ENCODE assay signal across 18 cellular contexts in genomic region chr9:83655433-83655832, GRCh38. TPM values are rescaled to one million over a fixed set of nuclear protein-coding genes. Genes with fewer than 3 reads are reported as not detected.
DNase-seq lines count a peak whose midpoint lies in the region; ATAC-seq, FAIRE-seq and TF ChIP-seq lines count a peak whose summit lies in the region.
"Had no signal": no experiment of that assay in that cellular context is flagged by ENCODE, and none has a peak within 500 bp of the region (broad histone marks: within the 10 kb centered on the region; RNA-seq: fewer than 3 reads in every experiment).

No MANE protein-coding gene starts in this region.

- peaks cover 3% of the 10 kb centered on the region; the same call in 1 of the 2 replicates for H3K79me2 ChIP-seq in GM12878 (ENCODE audit: control insufficient read depth, insufficient read depth, low read length)

- H3K4me1 ChIP-seq in GM12878 (ENCODE audit: control insufficient read depth, insufficient read depth, low read length), result peaks cover 30% of the 10 kb centered on the region
- H3K4me1 ChIP-seq: Caco-2 had no signal

- no peak for TF ChIP-seq EP300 in GM12878 (IDR thresholded peaks at IDR 0.05; ENCODE audit: borderline replicate concordance in 1 of 2, control insufficient read depth in 1 of 2, low read depth in 2 of 2, low read length in 2 of 2)

- POLR2A ChIA-PET in GM12878 (lab: Charles Lee), result no interaction called here

- H3K4me2 ChIP-seq in GM12878 (ENCODE audit: control insufficient read depth, insufficient read depth), result peak overlapping the region; percentile 59; the same call in 1 of the 2 replicates

- TF ChIP-seq CTCF in GM12878 (IDR thresholded peaks at IDR 0.05 in 2 of 3, conservative IDR thresholded peaks at IDR 0.05 in 1 of 3; ENCODE audit: control insufficient read depth in 2 of 3, extremely low read depth in 1 of 3, insufficient read depth in 1 of 3, low read depth in 3 of 3, low read length in 3 of 3) (no peak), Calu3 (IDR thresholded peaks at IDR 0.05; ENCODE audit: unreplicated experiment) (no peak)

- H3K9ac ChIP-seq in GM12878 (ENCODE audit: control insufficient read depth, insufficient read depth, low read length), result no peak overlapping the region

- no peaks in the 10 kb centered on the region for H4K20me1 ChIP-seq in GM12878 (ENCODE audit: control insufficient read depth, insufficient read depth)

- FAIRE-seq in GM12878 (lab: Jason Lieb, UNC), result no peak

- no peak for TF ChIP-seq RAD21 in GM12878 (IDR thresholded peaks at IDR 0.05; ENCODE audit: insufficient read depth, low read depth, low read length)

- no peak overlapping the region for H3K4me3 Mint-ChIP-seq in Calu3 (ENCODE audit: low read depth, unreplicated experiment)
- H3K4me3 Mint-ChIP-seq: CD4-positive, alpha-beta memory T cell; IgD-negative memory B cell had no signal

- H3K9me3 ChIP-seq in GM12878 (replicated peaks; ENCODE audit: control insufficient read depth, insufficient read depth, low read length), result no peaks in the 10 kb centered on the region
- H3K9me3 ChIP-seq: Caco-2, MG63 had no signal

- H3K9me3 Mint-ChIP-seq in Calu3 (ENCODE audit: low read depth, unreplicated experiment), result no peaks in the 10 kb centered on the region

- peaks cover 5% of the 10 kb centered on the region for H3K36me3 Mint-ChIP-seq in Calu3 (ENCODE audit: insufficient read depth, unreplicated experiment)

- peaks cover 8 to 52% of the 10 kb centered on the region in 2 experiments for H3K36me3 ChIP-seq in GM12878 (ENCODE audit: control insufficient read depth in 2 of 2, insufficient read depth in 2 of 2, low read length in 1 of 2)

- 44% methylated on average over 1 of the region's 1 CpG for WGBS in GM12878 (ENCODE audit: insufficient coverage, insufficient replicate concordance, low lambda C conversion rate, missing lambda C conversion rate)

- BruUV-seq in GM12878 (replicated peaks; lab: Mats Ljungman, UMichigan) (no TSS peak), Calu3 (replicated peaks; lab: Mats Ljungman, UMichigan) (no TSS peak)

- RAD21 ChIA-PET in GM12878 (lab: Charles Lee; ENCODE audit: unreplicated experiment), result interaction anchor here (1.4 kb wide), 1 partner anchor 35 kb away, joined by 5 read pairs; no protein-coding TSS in a partner anchor

- SMC1A ChIA-PET in GM12878 (lab: Charles Lee; ENCODE audit: uncharacterized antibody, unreplicated experiment), result interaction anchor here (1.1 to 2.0 kb wide), 2 partner anchors 35 to 44 kb away, joined by 3 to 6 read pairs; no protein-coding TSS in a partner anchor

- H2AFZ ChIP-seq in GM12878 (ENCODE audit: control insufficient read depth, low read depth, low read length), result no peak overlapping the region

- intact Hi-C loops in GM12878 (cut with micrococcal nuclease; ENCODE audit: unreplicated experiment) (loop anchor here (5.0 kb wide), 1 partner anchor 47 kb away; no protein-coding TSS in a partner anchor), Calu3 (cut with micrococcal nuclease; ENCODE audit: unreplicated experiment) (no loop called here)

- ATAC-seq in GM12878 (no peak), left lobe of liver (peak; percentile 47), GM18517 (IDR thresholded peaks at IDR 0.05; ENCODE audit: unreplicated experiment) (no peak), GM21737 (IDR thresholded peaks at IDR 0.05; ENCODE audit: unreplicated experiment) (no peak)
- ATAC-seq: Right ventricle myocardium inferior had no signal

- no peaks in the 10 kb centered on the region for H3K4me1 Mint-ChIP-seq in Calu3 (ENCODE audit: low read depth, unreplicated experiment)

- TF ChIP-seq POLR2A in GM12878 (IDR thresholded peaks at IDR 0.05; ENCODE audit: low read depth, low read length), result no peak

- no peak overlapping the region for H3K27ac Mint-ChIP-seq in Calu3 (ENCODE audit: unreplicated experiment)

- CTCF ChIA-PET in GM12878 (lab: Yijun Ruan, JAX) (interaction anchor here (1.8 to 2.4 kb wide), 3 partner anchors 11 to 52 kb away, joined by 5 to 10 read pairs (median 6); partner anchors contain the start of gene UBQLN1), Calu3 (lab: Charles Lee) (no interaction called here)

- DNase-seq in CD1c-positive myeloid dendritic cell (ENCODE audit: extremely low spot score) (peak; percentile 12), MV-4-11 (lab: John Stamatoyannopoulos, UW) (peak; percentile 21), GM12878 (ENCODE audit: low read depth, low spot score) (no peak), left lobe of liver (ENCODE audit: low spot score) (no peak), Calu3 (no peak)
- DNase-seq: Caco-2; CD4-positive, alpha-beta memory T cell; MG63; NCI-H1048; NCI-H1436; NCI-H187 treated with DMSO at 0.1 percent for 48 hours; NCI-H2107; NCI-H446 treated with DMSO at 0.1 percent for 48 hours; NCI-H526 treated with DMSO at 0.1 percent for 48 hours had no signal

- in situ Hi-C loops in GM12878 (cut with MboI), result no loop called here

- no peak overlapping the region for H3K4me3 ChIP-seq in GM12878
- H3K4me3 ChIP-seq: MG63 had no signal

- H3K27ac ChIP-seq in GM12878 (ENCODE audit: control insufficient read depth, insufficient read depth), result peak overlapping the region; percentile 73

- H3K27me3 ChIP-seq in GM12878 (replicated peaks in 1 of 2; ENCODE audit: control insufficient read depth in 2 of 2, insufficient read depth in 2 of 2, low read length in 1 of 2), result no peaks in the 10 kb centered on the region
- H3K27me3 ChIP-seq: MG63 had no signal

- no peaks in the 10 kb centered on the region for H3K27me3 Mint-ChIP-seq in Calu3 (ENCODE audit: unreplicated experiment)
- H3K27me3 Mint-ChIP-seq: CD4-positive, alpha-beta memory T cell; IgD-negative memory B cell had no signal

TF ChIP-seq in GM12878, 131 proteins besides CTCF, POLR2A, EP300 and RAD21:
- no peak for TF ChIP-seq PAX8 (IDR thresholded peaks at IDR 0.05)

RNA-seq across cellular contexts. Expression of gene IDNK, which starts 32.5 kb away (rescaled TPM):
- total RNA-seq in GM12878 (2013; cell fraction: nucleolus; rRNA removed), result 4.3 and 5.1 TPM in 2 replicates
- total RNA-seq in GM12878 (2014; rRNA removed), result 10.6 and 12.0 TPM in 2 replicates
- total RNA-seq in GM12878 (2014; rRNA removed; fragmentation: Illumina TruSeq; extraction: Trizol), result 8.5 and 11.1 TPM in 2 replicates
- 7.0 and 7.7 TPM in 2 replicates for total RNA-seq in GM12878 (2021)
- 11.5 TPM for polyA plus RNA-seq in GM12878 (2011; ENCODE audit: low read depth)
- polyA plus RNA-seq in GM12878 (2011; rRNA removed), result 8.9 and 14.2 TPM in 2 replicates
- 5.7 and 5.8 TPM in 2 replicates for polyA plus RNA-seq in GM12878 (2011; cell fraction: cytosol; rRNA removed)
- polyA plus RNA-seq in GM12878 (2011; cell fraction: nucleus; rRNA removed), result 3.8 and 4.7 TPM in 2 replicates
- 10.4 and 10.9 TPM in 2 replicates for polyA plus RNA-seq in GM12878 (2012)
- 10.6 and 15.2 TPM in 2 replicates for polyA plus RNA-seq in GM12878 (2014; fragmentation: Illumina TruSeq; extraction: Trizol)
- 1 to 10 TPM; 8.7 to 8.9 TPM for polyA plus RNA-seq in GM12878 (2014; fragmentation: Nextera tagmentation; extraction: Ambion mirVana)
- polyA plus RNA-seq in GM12878 (2014; rRNA removed), result 11.0 TPM in 2 replicates
- 10 to 100 TPM; 18.3 to 19.1 TPM for polyA plus RNA-seq in GM12878 (2016; fragmentation: Nextera tagmentation; extraction: Ambion mirVana)
- 2.2 and 3.0 TPM in 2 replicates for polyA minus RNA-seq in GM12878 (2011; rRNA and poly(A)+ RNA removed)
- polyA minus RNA-seq in GM12878 (2011; cell fraction: cytosol; rRNA and poly(A)+ RNA removed), result not detected in 2 replicates
- 1.7 and 3.1 TPM in 2 replicates for polyA minus RNA-seq in GM12878 (2011; cell fraction: nucleus; rRNA and poly(A)+ RNA removed)
- 23.9 TPM for total RNA-seq in left lobe of liver
- 3.7 and 4.2 TPM in 2 replicates for total RNA-seq in Calu3 (2022)

RNA-seq across cellular contexts. Expression of gene UBQLN1, which starts 52.3 kb away (rescaled TPM):
- 183 and 192 TPM in 2 replicates for total RNA-seq in GM12878 (2013; cell fraction: nucleolus; rRNA removed)
- 66.3 and 66.5 TPM in 2 replicates for total RNA-seq in GM12878 (2014; rRNA removed)
- total RNA-seq in GM12878 (2014; rRNA removed; fragmentation: Illumina TruSeq; extraction: Trizol), result 44.5 and 47.0 TPM in 2 replicates
- total RNA-seq in GM12878 (2021), result 65.4 and 71.6 TPM in 2 replicates
- 23.6 TPM for polyA plus RNA-seq in GM12878 (2011; ENCODE audit: low read depth)
- 115 and 118 TPM in 2 replicates for polyA plus RNA-seq in GM12878 (2011; rRNA removed)
- polyA plus RNA-seq in GM12878 (2011; cell fraction: cytosol; rRNA removed), result 68.7 and 77.7 TPM in 2 replicates
- polyA plus RNA-seq in GM12878 (2011; cell fraction: nucleus; rRNA removed), result 56.0 and 66.1 TPM in 2 replicates
- polyA plus RNA-seq in GM12878 (2012), result 36.6 and 47.0 TPM in 2 replicates
- polyA plus RNA-seq in GM12878 (2014; fragmentation: Illumina TruSeq; extraction: Trizol), result 65.9 and 72.9 TPM in 2 replicates
- 10 to 100 TPM; 12.4 to 15.0 TPM for polyA plus RNA-seq in GM12878 (2014; fragmentation: Nextera tagmentation; extraction: Ambion mirVana)
- polyA plus RNA-seq in GM12878 (2014; rRNA removed), result 62.0 and 74.7 TPM in 2 replicates
- polyA plus RNA-seq in GM12878 (2016; fragmentation: Nextera tagmentation; extraction: Ambion mirVana), result 10 to 100 TPM; 76.2 to 81.2 TPM
- polyA minus RNA-seq in GM12878 (2011; rRNA and poly(A)+ RNA removed), result 129 and 178 TPM in 2 replicates
- 64.0 and 77.6 TPM in 2 replicates for polyA minus RNA-seq in GM12878 (2011; cell fraction: cytosol; rRNA and poly(A)+ RNA removed)
- 83.1 and 123 TPM in 2 replicates for polyA minus RNA-seq in GM12878 (2011; cell fraction: nucleus; rRNA and poly(A)+ RNA removed)
- total RNA-seq in left lobe of liver, result 45.9 TPM
- 108 and 121 TPM in 2 replicates for total RNA-seq in Calu3 (2022)

Comparison
In these comparisons a context has a peak if more than half of its experiments do, and no peak if none do; other contexts are left out.
1. DNase-seq: peak in CD1c-positive myeloid dendritic cell (single experiment) and MV-4-11 (single experiment); none in GM12878 (single experiment), left lobe of liver (single experiment) and Calu3 (single experiment).